ENCODE assay signal across 8 cellular contexts in the genomic region with DNA sequence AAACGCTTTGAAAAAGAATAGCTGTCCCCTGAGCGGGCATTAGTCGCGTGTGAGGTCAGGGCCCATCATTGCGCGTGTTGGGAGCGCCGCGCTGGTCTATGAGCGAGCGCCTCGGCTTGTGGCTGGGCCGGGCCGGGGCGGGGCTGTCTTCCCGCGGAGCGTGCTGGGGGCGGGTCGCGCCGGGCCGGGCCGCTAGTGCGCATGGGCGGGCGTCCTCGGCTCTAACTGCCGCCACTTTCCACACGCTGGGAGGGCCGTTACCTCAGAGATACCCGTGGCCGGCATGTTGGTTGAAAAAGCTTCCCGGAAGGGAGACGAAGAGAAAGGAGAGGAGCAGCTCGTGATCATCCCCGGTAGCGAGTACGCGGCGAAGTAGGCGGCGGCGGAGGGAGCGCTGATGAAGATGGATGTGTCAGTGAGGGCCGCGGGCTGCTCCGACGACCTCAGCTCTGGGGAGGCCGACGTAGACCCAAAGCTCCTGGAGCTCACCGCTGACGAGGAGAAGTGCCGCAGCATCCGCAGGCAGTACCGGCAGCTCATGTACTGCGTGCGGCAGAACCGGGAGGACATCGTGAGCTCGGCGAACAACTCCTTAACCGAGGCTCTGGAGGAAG.
DNase-seq lines count a peak whose midpoint lies in the region; ATAC-seq lines count a peak whose summit lies in the region.

A gene (plus strand): TSS at position 202 of the 614 bp plus-strand sequence. CDS start 196 bp downstream, at position 398.

- peak within 1 kb of the TSS; percentile 94 for H3K4me3 Mint-ChIP-seq in dendritic cell treated with granulocyte-macrophage colony-stimulating factor and Interleukin-4, amounts not matched to agents 40 ng/mL and 50 ng/mL, for 4 days

- intact Hi-C loops in dendritic cell treated with granulocyte-macrophage colony-stimulating factor and Interleukin-4, amounts not matched to agents 40 ng/mL and 50 ng/mL, for 4 days (cut with micrococcal nuclease): loop anchor here (5.0 kb wide), 1 partner anchor 86 kb away; a partner anchor contains a TSS

- no peaks in the 10 kb centered on the region for H3K9me3 Mint-ChIP-seq in dendritic cell treated with granulocyte-macrophage colony-stimulating factor and Interleukin-4, amounts not matched to agents 40 ng/mL and 50 ng/mL, for 4 days

- peaks cover 66% of the 10 kb centered on the region for H3K4me1 Mint-ChIP-seq in dendritic cell treated with granulocyte-macrophage colony-stimulating factor and Interleukin-4, amounts not matched to agents 40 ng/mL and 50 ng/mL, for 4 days (ENCODE audit: low read depth)

- no peaks in the 10 kb centered on the region for H3K27me3 Mint-ChIP-seq in dendritic cell treated with granulocyte-macrophage colony-stimulating factor and Interleukin-4, amounts not matched to agents 40 ng/mL and 50 ng/mL, for 4 days

- H3K27ac Mint-ChIP-seq in dendritic cell treated with granulocyte-macrophage colony-stimulating factor and Interleukin-4, amounts not matched to agents 40 ng/mL and 50 ng/mL, for 4 days: peak within 1 kb of the TSS; percentile 84

- DNase-seq in activated CD4-positive, alpha-beta T cell treated with anti-CD3 and anti-CD28 coated beads, Interleukin-2, amount 50 U/mL, for 48 hours: peak; percentile 89 to 91
- DNase-seq in left kidney (ENCODE audit: low read depth, low spot score): peak; percentile 95
- peak; percentile 91 for DNase-seq in stimulated activated CD4-positive, alpha-beta T cell treated with anti-CD3 and anti-CD28 coated beads, Interleukin-1b, Interleukin-23, amount 100 ng/mL, for 48 hours
- DNase-seq in NCI-H526 (lab: John Stamatoyannopoulos, UW): no peak
- no peak for DNase-seq in SIG-M5 (lab: John Stamatoyannopoulos, UW)

- ATAC-seq in GM19023 (IDR thresholded peaks at IDR 0.05; ENCODE audit: unreplicated experiment) (peak; percentile 89), HG03159 (IDR thresholded peaks at IDR 0.05; ENCODE audit: unreplicated experiment) (peak; percentile 90)

- peaks cover 65% of the 10 kb centered on the region for H3K36me3 Mint-ChIP-seq in dendritic cell treated with granulocyte-macrophage colony-stimulating factor and Interleukin-4, amounts not matched to agents 40 ng/mL and 50 ng/mL, for 4 days (ENCODE audit: low read depth)

Comparison
In these comparisons a context has a peak if more than half of its experiments do, and no peak if none do; other contexts are left out.
1. DNase-seq: peak in activated CD4-positive, alpha-beta T cell treated with anti-CD3 and anti-CD28 coated beads, Interleukin-2, amount 50 U/mL, for 48 hours (2 of 2), left kidney (single experiment) and stimulated activated CD4-positive, alpha-beta T cell treated with anti-CD3 and anti-CD28 coated beads, Interleukin-1b, Interleukin-23, amount 100 ng/mL, for 48 hours (single experiment); none in NCI-H526 (0 of 2) and SIG-M5 (single experiment).